In the genomic region with DNA sequence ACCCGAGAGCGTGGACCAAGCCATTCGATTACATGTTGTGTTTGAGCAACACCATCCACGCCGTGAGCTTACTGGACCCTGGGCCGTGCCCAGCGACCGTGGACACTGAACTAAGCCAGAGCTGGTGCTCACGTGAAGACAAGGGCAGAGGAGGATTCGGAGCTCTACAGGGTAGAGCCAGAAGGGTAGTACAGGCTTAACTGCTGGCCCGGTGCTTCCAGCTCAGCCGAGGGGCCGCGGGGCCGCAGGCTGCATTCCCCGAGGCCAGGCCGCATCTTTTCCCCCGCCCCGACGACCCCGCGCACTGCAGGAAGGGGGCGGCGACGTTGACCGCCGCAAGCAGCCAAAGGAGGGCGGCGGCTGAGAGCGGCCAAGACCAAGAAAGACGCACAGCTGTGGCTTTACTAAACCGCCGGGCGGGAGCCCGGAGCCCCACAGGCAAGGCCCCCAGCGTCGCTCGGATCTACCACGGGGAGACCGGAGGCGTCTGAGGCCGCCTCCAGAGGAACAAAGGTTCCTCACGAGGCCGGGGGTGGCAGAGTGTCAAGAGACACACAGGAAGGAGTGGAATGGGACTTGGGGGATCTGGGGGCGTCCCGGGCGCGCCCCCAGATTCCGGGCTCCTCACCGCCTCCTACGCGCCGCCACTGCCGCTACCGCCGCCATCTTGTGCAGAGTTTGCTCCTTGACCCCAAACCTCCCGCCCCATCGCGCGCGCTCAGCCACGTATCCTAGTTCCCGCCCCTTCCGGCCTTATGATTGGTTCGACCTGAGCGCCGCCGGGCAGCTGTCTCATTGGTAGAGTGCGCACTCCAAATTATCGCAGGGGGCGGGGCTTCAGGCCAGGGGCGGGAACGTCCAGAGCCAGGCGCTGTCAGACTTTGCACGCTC, we compare ENCODE assay signal across 1 cellular context.
TF ChIP-seq lines count a peak whose summit lies in the region.

Gene GANAB (minus strand): TSS at position 680 of the 891 bp plus-strand sequence. CDS start 14 bp downstream, at position 666.

TF ChIP-seq in GM23338, 12 proteins besides CTCF, POLR2A, EP300 and RAD21 (continued from another document):
- TF ChIP-seq ZNF462 (CRISPR knock-in tag; IDR thresholded peaks at IDR 0.05) (no peak), STAT1 (IDR thresholded peaks at IDR 0.05; ENCODE audit: unreplicated experiment) (no peak), NANOG (IDR thresholded peaks at IDR 0.05; ENCODE audit: borderline replicate concordance) (no peak), EZH2phosphoT487 (IDR thresholded peaks at IDR 0.05; ENCODE audit: unreplicated experiment) (no peak)
TF ChIP-seq in GM23338: peak in this region for 2.
